Comparison of ENCODE assay signal across 9 cellular contexts in genomic region chr19:22633706-22634449, GRCh38. TPM values are rescaled to one million over a fixed set of nuclear protein-coding genes. Genes with fewer than 3 reads are reported as not detected.
A peak's percentile ranks its signal among the peaks of the same experiment; 100 is the strongest.
DNase-seq lines count a peak whose midpoint lies in the region; ATAC-seq and TF ChIP-seq lines count a peak whose summit lies in the region.
"Not testable (repeated sequence)": the region's sequence is repeated elsewhere in the genome, so short reads cannot be mapped to it uniquely, and the experiment has no call there.
"Had no signal": no experiment of that assay in that cellular context is flagged by ENCODE, and none has a peak within 500 bp of the region (broad histone marks: within the 10 kb centered on the region; RNA-seq: fewer than 3 reads in every experiment).

Gene ZNF492 (plus strand): TSS chr19:22634324. CDS start chr19:22653400, 19,076 bp downstream.

- H3K4me3 Mint-ChIP-seq in activated T-cell treated with anti-CD3 and anti-CD28 coated beads, Interleukin-2, amount 50 U/mL, for 72 hours, result peak within 1 kb of the TSS; percentile 86 to 92

- not testable (repeated sequence) for H3K36me3 ChIP-seq in stomach

- H3K27ac Mint-ChIP-seq in activated T-cell treated with anti-CD3 and anti-CD28 coated beads, Interleukin-2, amount 50 U/mL, for 72 hours, result not testable (repeated sequence)

- DNase-seq in EL (peak; percentile 72), dermis microvascular lymphatic vessel endothelial cell (ENCODE audit: low read depth in 2 of 2) (peak; percentile 13 to 51), kidney tubule cell (ENCODE audit: low spot score) (peak; percentile 85), skeletal muscle cell (ENCODE audit: low read depth) (peak; percentile 76), stomach (peak; percentile 47)
- DNase-seq in activated T-cell treated with anti-CD3 and anti-CD28 coated beads, Interleukin-2, amount 50 U/mL, for 72 hours, result peak; percentile 52 to 85

- TF ChIP-seq POLR2A in stomach (IDR thresholded peaks at IDR 0.05), result not testable (repeated sequence)

- H3K4me1 ChIP-seq in stomach, result not testable (repeated sequence)

- H3K9me3 Mint-ChIP-seq in activated T-cell treated with anti-CD3 and anti-CD28 coated beads, Interleukin-2, amount 50 U/mL, for 72 hours, result not testable (repeated sequence)

- H3K27ac ChIP-seq in stomach, result peak within 1 kb of the TSS in 3 of 5 donors; percentile 25 to 70 (median 38)

- peak; percentile 89 for ATAC-seq in HG03095 (IDR thresholded peaks at IDR 0.05; ENCODE audit: unreplicated experiment)
- ATAC-seq in SK-N-SH treated with all-trans-retinoic acid at 6 μM for 48 hours, result peak; percentile 98
- ATAC-seq in activated T-cell treated with anti-CD3 and anti-CD28 coated beads, Interleukin-2, amount 50 U/mL, for 72 hours (replicated peaks in 1 of 2), result peak; percentile 95 to 97

- intact Hi-C loops in stomach (cut with DNase I; ENCODE audit: low total_unique reads), result not testable (repeated sequence)

- TF ChIP-seq CTCF in stomach (IDR thresholded peaks at IDR 0.05), result not testable (repeated sequence)

- not testable (repeated sequence) for TF ChIP-seq EP300 in stomach (IDR thresholded peaks at IDR 0.05)

- H3K9me3 ChIP-seq in stomach, result peaks cover 0 to 56% (median 23%) of the 10 kb centered on the region in 4 donors

- H3K4me3 ChIP-seq in skeletal muscle cell (ENCODE audit: low read depth, low read length), result peak within 1 kb of the TSS; percentile 68
- H3K4me3 ChIP-seq in stomach, result peak within 1 kb of the TSS; percentile 40 to 60 (median 52)

- not testable (repeated sequence) for H3K27me3 Mint-ChIP-seq in activated T-cell treated with anti-CD3 and anti-CD28 coated beads, Interleukin-2, amount 50 U/mL, for 72 hours (ENCODE audit: low read depth)

- peaks cover 2 to 15% of the 10 kb centered on the region in 2 donors for H3K36me3 Mint-ChIP-seq in activated T-cell treated with anti-CD3 and anti-CD28 coated beads, Interleukin-2, amount 50 U/mL, for 72 hours (ENCODE audit: insufficient read depth in 2 of 2)

- H3K4me1 Mint-ChIP-seq in activated T-cell treated with anti-CD3 and anti-CD28 coated beads, Interleukin-2, amount 50 U/mL, for 72 hours (ENCODE audit: low read depth), result not testable (repeated sequence)

- 5 to 25% (median 24%) methylated on average over 30 to 36 of the region's 36 CpGs for WGBS in stomach, 5 donors

- not testable (repeated sequence) for H3K27me3 ChIP-seq in stomach

RNA-seq across cellular contexts. Expression of gene ZNF492, which starts in this region (rescaled TPM):
- 1 to 10 TPM in 1 of 2 donors, under 1 TPM in 1; 0.93 to 2.7 TPM for total RNA-seq in activated T-cell treated with anti-CD3 and anti-CD28 coated beads, Interleukin-2, amount 50 U/mL, for 72 hours
- 0.39 and 0.63 TPM in 2 replicates for total RNA-seq in dermis microvascular lymphatic vessel endothelial cell
- 1 to 10 TPM in 2 of 5 donors, not detected in 3; 1.7 TPM for total RNA-seq in stomach
- polyA plus RNA-seq in stomach, result under 1 TPM in 1 of 3 donors, not detected in 2; 0.10 TPM
- total RNA-seq: M059J had no signal

Comparison
In these comparisons a context has a peak if more than half of its experiments do, and no peak if none do; other contexts are left out.
1. Peak in every context shown above with its lines: DNase-seq, ATAC-seq, H3K4me3 ChIP-seq and H3K27ac ChIP-seq.
2. Peak in DNase-seq in dermis microvascular lymphatic vessel endothelial cell; RNA of the gene not detected or under 1 TPM.
3. DNase-seq: peak in every context shown above with its lines; median percentile 85 in kidney tubule cell; 76 in skeletal muscle cell; 72 in EL; 68 in activated T-cell treated with anti-CD3 and anti-CD28 coated beads, Interleukin-2, amount 50 U/mL, for 72 hours; 47 in stomach; 32 in dermis microvascular lymphatic vessel endothelial cell.